In genomic region chr5:36152324-36153298, GRCh38 we compare ENCODE assay signal across 8 cellular contexts. TPM values are rescaled to one million over a fixed set of nuclear protein-coding genes. Genes with fewer than 3 reads are reported as not detected.
DNase-seq lines count a peak whose midpoint lies in the region; ATAC-seq and TF ChIP-seq lines count a peak whose summit lies in the region.

No MANE protein-coding gene starts in this region.

- H3K4me2 ChIP-seq in SK-N-SH: peak overlapping the region; percentile 96

- H3K27ac ChIP-seq in SK-N-SH (ENCODE audit: low read depth in 2 of 2, low read length in 1 of 2) (peak overlapping the region; percentile 42 to 89), esophagus (ENCODE audit: low read depth in 2 of 2, low read length in 1 of 2) (peak overlapping the region; percentile 7 to 17)

- peak overlapping the region; percentile 84 to 99 for H3K4me3 ChIP-seq in SK-N-SH (ENCODE audit: low read depth in 2 of 2, low read length in 1 of 2)
- H3K4me3 ChIP-seq in esophagus (ENCODE audit: low read depth in 1 of 2, low read length in 2 of 2): peak overlapping the region; percentile 70 to 95

- no peaks in the 10 kb centered on the region for H4K20me1 ChIP-seq in SK-N-SH (ENCODE audit: insufficient read depth)

- H3K9ac ChIP-seq in SK-N-SH: peak overlapping the region; percentile 79

- H3K9me3 ChIP-seq in SK-N-SH (no peaks in the 10 kb centered on the region), esophagus (ENCODE audit: control insufficient read depth in 2 of 2, insufficient read depth in 1 of 2, low read depth in 1 of 2, low read length in 1 of 2) (no peaks in the 10 kb centered on the region)

- peaks cover 61% of the 10 kb centered on the region for H3K79me2 ChIP-seq in SK-N-SH (ENCODE audit: insufficient read depth)

- peak; percentile 0 for ATAC-seq in HG02852 (IDR thresholded peaks at IDR 0.05; ENCODE audit: unreplicated experiment)
- ATAC-seq in GM18517 (IDR thresholded peaks at IDR 0.05; ENCODE audit: unreplicated experiment): no peak

- H3K4me1 ChIP-seq in SK-N-SH (ENCODE audit: control insufficient read depth in 1 of 2, insufficient read depth in 2 of 2, low read depth in 1 of 2, low read length in 1 of 2) (peaks cover 34 to 40% of the 10 kb centered on the region in 2 experiments), esophagus (ENCODE audit: control insufficient read depth in 2 of 2, insufficient read depth in 2 of 2, low read length in 1 of 2) (peaks cover 0 to 5% of the 10 kb centered on the region in 2 donors)

- DNase-seq in NCI-H345 (lab: John Stamatoyannopoulos, UW) (peak; percentile 16), NCI-H345 treated with DMSO at 0.1 percent for 48 hours (lab: John Stamatoyannopoulos, UW; ENCODE audit: unreplicated experiment) (no peak), SK-N-SH (peak; percentile 18), nephron progenitor cell (peak; percentile 20)
- DNase-seq in activated effector memory CD4-positive, alpha-beta T cell treated with anti-CD3 and anti-CD28 coated beads, Interleukin-2, amount 50 U/mL, for 16 hours: no peak

- TF ChIP-seq RAD21 in SK-N-SH (IDR thresholded peaks at IDR 0.05; ENCODE audit: low read length): no peak

- TF ChIP-seq EP300 in SK-N-SH (IDR thresholded peaks at IDR 0.05; ENCODE audit: borderline replicate concordance in 1 of 2, low read depth in 1 of 2, low read length in 1 of 2): no peak

- H3K27me3 ChIP-seq in SK-N-SH (ENCODE audit: insufficient read depth): no peaks in the 10 kb centered on the region
- no peaks in the 10 kb centered on the region for H3K27me3 ChIP-seq in esophagus (ENCODE audit: control insufficient read depth in 1 of 2, insufficient read depth in 2 of 2, low read length in 2 of 2)

- POLR2A ChIA-PET in SK-N-SH (lab: Yijun Ruan, JAX): interaction anchor here (0.6 to 2.2 kb wide), 2 partner anchors 89 to 123 kb away, joined by 3 to 11 read pairs; partner anchors contain the start of gene NADK2

- peaks cover 21 to 26% of the 10 kb centered on the region in 2 experiments for H3K36me3 ChIP-seq in SK-N-SH (replicated peaks in 1 of 2; ENCODE audit: control insufficient read depth in 1 of 2, insufficient read depth in 2 of 2, low read length in 1 of 2)
- H3K36me3 ChIP-seq in esophagus (ENCODE audit: control insufficient read depth in 2 of 2, insufficient read depth in 2 of 2, low read length in 1 of 2): no peaks in the 10 kb centered on the region

- no peaks in the 10 kb centered on the region for H3K9me3 Mint-ChIP-seq in nephron progenitor cell

- H2AFZ ChIP-seq in SK-N-SH (ENCODE audit: low read depth): peak overlapping the region; percentile 84

- peaks cover 6% of the 10 kb centered on the region for H3K27me3 Mint-ChIP-seq in nephron progenitor cell (ENCODE audit: low read depth, poor library complexity)

- TF ChIP-seq CTCF in SK-N-SH (IDR thresholded peaks at IDR 0.05) (no peak), nephron progenitor cell (IDR thresholded peaks at IDR 0.05) (no peak)

- peaks cover 40% of the 10 kb centered on the region for H3K36me3 Mint-ChIP-seq in nephron progenitor cell (ENCODE audit: low read depth)

- peak overlapping the region; percentile 86 for H3K27ac Mint-ChIP-seq in nephron progenitor cell

- WGBS in SK-N-SH (ENCODE audit: low lambda C conversion rate): 5% methylated on average over 23 of the region's 24 CpGs
- 3% methylated on average over 24 of the region's 24 CpGs for WGBS in esophagus, 2 donors

- no peaks in the 10 kb centered on the region for H3K9me2 ChIP-seq in SK-N-SH

- peaks cover 60% of the 10 kb centered on the region for H3K4me1 Mint-ChIP-seq in nephron progenitor cell

- peaks cover 5% of the 10 kb centered on the region for H3F3A ChIP-seq in SK-N-SH (replicated peaks; ENCODE audit: insufficient read depth)

- CTCF ChIA-PET in SK-N-SH (lab: Yijun Ruan, JAX): interaction anchor here (0.7 to 4.3 kb wide), 6 partner anchors 10 to 89 kb away, joined by 3 to 21 read pairs (median 7); partner anchors contain the start of gene NADK2

- peak overlapping the region; percentile 95 for H3K4me3 Mint-ChIP-seq in nephron progenitor cell

TF ChIP-seq in SK-N-SH, 30 proteins besides CTCF, POLR2A, EP300 and RAD21:
- TF ChIP-seq ELF1 (IDR thresholded peaks at IDR 0.05) (no peak), PBX3 (IDR thresholded peaks at IDR 0.05) (no peak), MXI1 (IDR thresholded peaks at IDR 0.05; ENCODE audit: low read depth, low read length) (peak; percentile 36; the same call in 1 of the 2 replicates)

RNA-seq across cellular contexts. Expression of gene SKP2, which starts 0.7 kb away (rescaled TPM):
- polyA plus RNA-seq in SK-N-SH (2012; rRNA removed): 12.4 and 14.8 TPM in 2 replicates
- 17.1 and 18.9 TPM in 2 replicates for polyA plus RNA-seq in SK-N-SH (2012; cell fraction: cytosol; rRNA removed)
- 15.4 and 15.7 TPM in 2 replicates for polyA plus RNA-seq in SK-N-SH (2012; cell fraction: nucleus; rRNA removed)
- 1 to 10 TPM; 5.1 to 7.5 TPM for polyA plus RNA-seq in esophagus

RNA-seq across cellular contexts. Expression of gene LMBRD2, which starts 0.9 kb away (rescaled TPM):
- polyA plus RNA-seq in SK-N-SH (2012; rRNA removed): 1.6 and 2.2 TPM in 2 replicates
- 2.4 and 2.9 TPM in 2 replicates for polyA plus RNA-seq in SK-N-SH (2012; cell fraction: cytosol; rRNA removed)
- 1.9 and 3.8 TPM in 2 replicates for polyA plus RNA-seq in SK-N-SH (2012; cell fraction: nucleus; rRNA removed)
- 1 to 10 TPM; 1.3 to 2.3 TPM for polyA plus RNA-seq in esophagus

Comparison
In these comparisons a context has a peak if more than half of its experiments do, and no peak if none do; other contexts are left out.
1. DNase-seq: peak in NCI-H345 (single experiment), SK-N-SH (single experiment) and nephron progenitor cell (single experiment); none in NCI-H345 treated with DMSO at 0.1 percent for 48 hours (single experiment) and activated effector memory CD4-positive, alpha-beta T cell treated with anti-CD3 and anti-CD28 coated beads, Interleukin-2, amount 50 U/mL, for 16 hours (single experiment).